37 cellular contexts compared by ENCODE assay signal in genomic region chr5:77866198-77866597, GRCh38.
"Had no signal": no experiment of that assay in that cellular context is flagged by ENCODE, and none has a peak within 500 bp of the region (broad histone marks: within the 10 kb centered on the region; RNA-seq: fewer than 3 reads in every experiment).

No MANE protein-coding gene starts in this region.

- H3K9me3 Mint-ChIP-seq: activated B cell treated with CpG ODN at 0.5 μM for 24 hours; activated CD4-positive, alpha-beta memory T cell treated with anti-CD3 and anti-CD28 coated beads for 36 hours; activated CD4-positive, alpha-beta T cell treated with anti-CD3 and anti-CD28 coated beads, Interleukin-2, amount 10 ng/mL, durations not matched to agents 24 days and 14 days; activated CD8-positive, alpha-beta T cell treated with anti-CD3 and anti-CD28 coated beads for 36 hours; activated naive CD4-positive, alpha-beta T cell treated with anti-CD3 and anti-CD28 coated beads for 36 hours; activated naive CD4-positive, alpha-beta T cell treated with anti-CD3 and anti-CD28 coated beads, Interleukin-2, amount 50 U/mL, for 72 hours; activated naive CD8-positive, alpha-beta T cell treated with anti-CD3 and anti-CD28 coated beads for 36 hours; activated T-cell treated with anti-CD3 and anti-CD28 coated beads, Interleukin-2, amount 50 U/mL, for 4 hours; activated T-cell treated with anti-CD3 and anti-CD28 coated beads, Interleukin-2, amount 50 U/mL, for 72 hours; activated T-helper 1 cell treated with anti-CD3 and anti-CD28 coated beads, Interleukin-12 subunit alpha, Interleukin-12 subunit beta, Interleukin-2, Interleukin-4 antibody, amounts not matched to agents 30 ng/mL and 10 ng/mL and 1 ng/mL, durations not matched to agents 14 hours and 24 hours and 36 hours; activated T-helper 17 cell treated with anti-CD3 and anti-CD28 coated beads, Interleukin-2, amount 50 U/mL, for 72 hours; T-helper 1 cell treated with Interleukin-12 subunit alpha and Interleukin-12 subunit beta and Interleukin-4 antibody, amounts not matched to agents 30 μg/mL and 1 μg/mL, for 36 hours; T-helper 2 cell treated with Interferon-gamma antibody and Interleukin-4, amounts not matched to agents 5 μg/mL and 100 μg/mL, for 36 hours had no signal

- H3K4me3 ChIP-seq: adrenal gland, body of pancreas, breast epithelium had no signal

- H3K36me3 Mint-ChIP-seq: activated CD4-positive, alpha-beta memory T cell treated with anti-CD3 and anti-CD28 coated beads for 36 hours; activated naive CD4-positive, alpha-beta T cell treated with anti-CD3 and anti-CD28 coated beads, Interleukin-2, amount 50 U/mL, for 72 hours; activated naive CD8-positive, alpha-beta T cell treated with anti-CD3 and anti-CD28 coated beads for 36 hours had no signal

- FAIRE-seq: astrocyte, TTC549 had no signal

- H3K4me1 ChIP-seq: adrenal gland, body of pancreas, breast epithelium had no signal

- H3K4me1 Mint-ChIP-seq: activated B cell treated with CpG ODN at 0.5 μM for 24 hours; activated CD4-positive, alpha-beta T cell treated with anti-CD3 and anti-CD28 coated beads, Interleukin-2, amount 10 ng/mL, durations not matched to agents 24 days and 14 days; activated naive CD8-positive, alpha-beta T cell treated with anti-CD3 and anti-CD28 coated beads for 36 hours; activated T-helper 17 cell treated with anti-CD3 and anti-CD28 coated beads, Interleukin-2, amount 50 U/mL, for 72 hours had no signal

- H3K27ac ChIP-seq: adrenal gland, body of pancreas, brain microvascular endothelial cell, breast epithelium, VCaP had no signal

- H3K27me3 ChIP-seq: adrenal gland, body of pancreas, brain microvascular endothelial cell, breast epithelium had no signal

- H3K27ac Mint-ChIP-seq: activated B cell treated with CpG ODN at 0.5 μM for 24 hours; activated CD4-positive, alpha-beta memory T cell treated with anti-CD3 and anti-CD28 coated beads for 36 hours; activated CD4-positive, alpha-beta T cell treated with anti-CD3 and anti-CD28 coated beads, Interleukin-2, amount 10 ng/mL, durations not matched to agents 24 days and 14 days; activated CD8-positive, alpha-beta T cell treated with anti-CD3 and anti-CD28 coated beads for 36 hours; activated naive CD4-positive, alpha-beta T cell treated with anti-CD3 and anti-CD28 coated beads for 36 hours; activated naive CD4-positive, alpha-beta T cell treated with anti-CD3 and anti-CD28 coated beads, Interleukin-2, amount 50 U/mL, for 72 hours; activated naive CD8-positive, alpha-beta T cell treated with anti-CD3 and anti-CD28 coated beads for 36 hours; activated T-cell treated with anti-CD3 and anti-CD28 coated beads, Interleukin-2, amount 50 U/mL, for 72 hours; activated T-helper 1 cell treated with anti-CD3 and anti-CD28 coated beads, Interleukin-12 subunit alpha, Interleukin-12 subunit beta, Interleukin-2, Interleukin-4 antibody, amounts not matched to agents 30 ng/mL and 10 ng/mL and 1 ng/mL, durations not matched to agents 14 hours and 24 hours and 36 hours; activated T-helper 17 cell treated with anti-CD3 and anti-CD28 coated beads, Interleukin-2, amount 50 U/mL, for 72 hours; T-helper 1 cell treated with Interleukin-12 subunit alpha and Interleukin-12 subunit beta and Interleukin-4 antibody, amounts not matched to agents 30 μg/mL and 1 μg/mL, for 36 hours; T-helper 2 cell treated with Interferon-gamma antibody and Interleukin-4, amounts not matched to agents 5 μg/mL and 100 μg/mL, for 36 hours had no signal

- H3K9me3 ChIP-seq: adrenal gland, body of pancreas, breast epithelium had no signal

- ATAC-seq: activated CD8-positive, alpha-beta T cell treated with anti-CD3 and anti-CD28 coated beads for 36 hours; activated naive CD4-positive, alpha-beta T cell treated with anti-CD3 and anti-CD28 coated beads, Interleukin-2, amount 50 U/mL, for 72 hours; activated T-cell treated with anti-CD3 and anti-CD28 coated beads, Interleukin-2, amount 50 U/mL, for 4 hours; activated T-cell treated with anti-CD3 and anti-CD28 coated beads, Interleukin-2, amount 50 U/mL, for 72 hours; activated T-helper 17 cell treated with anti-CD3 and anti-CD28 coated beads, Interleukin-2, amount 50 U/mL, for 72 hours; body of pancreas had no signal

- DNase-seq: activated B cell treated with CpG ODN at 0.5 μM for 24 hours; activated CD4-positive, alpha-beta memory T cell treated with anti-CD3 and anti-CD28 coated beads for 36 hours; activated CD4-positive, alpha-beta T cell treated with anti-CD3 and anti-CD28 coated beads for 4 hours; activated CD4-positive, alpha-beta T cell treated with anti-CD3 and anti-CD28 coated beads, Interleukin-2, amount 10 ng/mL, durations not matched to agents 24 days and 14 days; activated CD4-positive, alpha-beta T cell treated with anti-CD3 and anti-CD28 coated beads, Interleukin-2, amount 50 U/mL, for 1 hour; activated CD4-positive, alpha-beta T cell treated with anti-CD3 and anti-CD28 coated beads, Interleukin-2, amount 50 U/mL, for 4 hours; activated CD4-positive, CD25-positive, alpha-beta regulatory T cell treated with anti-CD3 and anti-CD28 coated beads, Interleukin-2, amount 50 U/mL, for 72 hours; activated CD8-positive, alpha-beta memory T cell treated with anti-CD3 and anti-CD28 coated beads, Interleukin-2, amount 50 U/mL, for 4 hours; activated CD8-positive, alpha-beta T cell treated with anti-CD3 and anti-CD28 coated beads for 36 hours; activated effector memory CD4-positive, alpha-beta T cell treated with anti-CD3 and anti-CD28 coated beads, Interleukin-2, amount 50 U/mL, for 16 hours; activated gamma-delta T cell treated with Interleukin-2 at 50 U/mL for 16 hours; activated naive CD4-positive, alpha-beta T cell; activated naive CD4-positive, alpha-beta T cell treated with anti-CD3 and anti-CD28 coated beads for 36 hours; activated naive CD4-positive, alpha-beta T cell treated with anti-CD3 and anti-CD28 coated beads, Interleukin-2, amount 50 U/mL, for 16 hours; activated naive CD8-positive, alpha-beta T cell treated with anti-CD3 and anti-CD28 coated beads for 36 hours; activated T-cell treated with anti-CD3 and anti-CD28 coated beads for 4 hours; activated T-cell treated with anti-CD3 and anti-CD28 coated beads, Interleukin-2, amount 50 U/mL, for 1 hour; activated T-cell treated with anti-CD3 and anti-CD28 coated beads, Interleukin-2, amount 50 U/mL, for 4 hours; activated T-cell treated with anti-CD3 and anti-CD28 coated beads, Interleukin-2, amount 50 U/mL, for 72 hours; adrenal gland; amniotic stem cell; aorta; body of pancreas; brain microvascular endothelial cell; central memory CD4-positive, alpha-beta T cell; T-helper 1 cell; T-helper 2 cell; T-helper 9 cell had no signal

- H3K4me3 Mint-ChIP-seq: activated B cell treated with CpG ODN at 0.5 μM for 24 hours; activated CD4-positive, alpha-beta memory T cell treated with anti-CD3 and anti-CD28 coated beads for 36 hours; activated CD4-positive, alpha-beta T cell treated with anti-CD3 and anti-CD28 coated beads, Interleukin-2, amount 10 ng/mL, durations not matched to agents 24 days and 14 days; activated CD8-positive, alpha-beta T cell treated with anti-CD3 and anti-CD28 coated beads for 36 hours; activated naive CD4-positive, alpha-beta T cell treated with anti-CD3 and anti-CD28 coated beads for 36 hours; activated naive CD8-positive, alpha-beta T cell treated with anti-CD3 and anti-CD28 coated beads for 36 hours; activated T-cell treated with anti-CD3 and anti-CD28 coated beads, Interleukin-2, amount 50 U/mL, for 4 hours; activated T-cell treated with anti-CD3 and anti-CD28 coated beads, Interleukin-2, amount 50 U/mL, for 72 hours; activated T-helper 1 cell treated with anti-CD3 and anti-CD28 coated beads, Interleukin-12 subunit alpha, Interleukin-12 subunit beta, Interleukin-2, Interleukin-4 antibody, amounts not matched to agents 30 ng/mL and 10 ng/mL and 1 ng/mL, durations not matched to agents 14 hours and 24 hours and 36 hours; activated T-helper 17 cell treated with anti-CD3 and anti-CD28 coated beads, Interleukin-2, amount 50 U/mL, for 72 hours; T-helper 1 cell treated with Interleukin-12 subunit alpha and Interleukin-12 subunit beta and Interleukin-4 antibody, amounts not matched to agents 30 μg/mL and 1 μg/mL, for 36 hours; T-helper 2 cell treated with Interferon-gamma antibody and Interleukin-4, amounts not matched to agents 5 μg/mL and 100 μg/mL, for 36 hours had no signal

- H3K36me3 ChIP-seq: adrenal gland, brain microvascular endothelial cell, breast epithelium had no signal
